In genomic region chr3:195386739-195387138, GRCh38 we compare ENCODE assay signal across 29 cellular contexts.
"Had no signal": no experiment of that assay in that cellular context is flagged by ENCODE, and none has a peak within 500 bp of the region (broad histone marks: within the 10 kb centered on the region; RNA-seq: fewer than 3 reads in every experiment).

No MANE protein-coding gene starts in this region.

- H3K36me3 ChIP-seq: breast epithelium, gastrocnemius medialis, right atrium auricular region, thyroid gland, WERI-Rb-1 had no signal

- H3K9me3 Mint-ChIP-seq: activated CD4-positive, alpha-beta memory T cell treated with anti-CD3 and anti-CD28 coated beads for 36 hours; activated CD4-positive, alpha-beta T cell treated with anti-CD3 and anti-CD28 coated beads, Interleukin-2, amount 10 ng/mL, durations not matched to agents 24 days and 14 days; activated naive CD4-positive, alpha-beta T cell treated with anti-CD3 and anti-CD28 coated beads, Interleukin-2, amount 10 ng/mL, durations not matched to agents 7 days and 5 days; central memory CD8-positive, alpha-beta T cell; naive thymus-derived CD4-positive, alpha-beta T cell; stimulated activated naive B cell treated with anti-CD40 and anti-IgM and Interleukin-4, amounts not matched to agents 10 μg/mL and 1 μg/mL and 100 μg/mL, for 72 hours; T-helper 1 cell treated with Interleukin-12 subunit alpha and Interleukin-12 subunit beta and Interleukin-4 antibody, amounts not matched to agents 30 μg/mL and 1 μg/mL, for 36 hours had no signal

- ATAC-seq: gastrocnemius medialis; left colon; naive thymus-derived CD4-positive, alpha-beta T cell; stimulated activated naive B cell treated with anti-CD40 and anti-IgM and Interleukin-4, amounts not matched to agents 10 μg/mL and 1 μg/mL and 100 μg/mL, for 72 hours had no signal

- FAIRE-seq: endometrium, keratinocyte had no signal

- H3K36me3 Mint-ChIP-seq: activated CD4-positive, alpha-beta memory T cell treated with anti-CD3 and anti-CD28 coated beads for 36 hours had no signal

- H3K27ac ChIP-seq: breast epithelium, gastrocnemius medialis, hepatocyte, parathyroid adenoma, right atrium auricular region, stomach, thyroid gland, WERI-Rb-1 had no signal

- H3K4me1 ChIP-seq: breast epithelium, parathyroid adenoma, right atrium auricular region had no signal

- H3K4me3 Mint-ChIP-seq: activated CD4-positive, alpha-beta memory T cell treated with anti-CD3 and anti-CD28 coated beads for 36 hours; activated CD4-positive, alpha-beta T cell treated with anti-CD3 and anti-CD28 coated beads, Interleukin-2, amount 10 ng/mL, durations not matched to agents 24 days and 14 days; activated naive CD4-positive, alpha-beta T cell treated with anti-CD3 and anti-CD28 coated beads, Interleukin-2, amount 10 ng/mL, durations not matched to agents 7 days and 5 days; central memory CD8-positive, alpha-beta T cell; naive thymus-derived CD4-positive, alpha-beta T cell; stimulated activated naive B cell treated with anti-CD40 and anti-IgM and Interleukin-4, amounts not matched to agents 10 μg/mL and 1 μg/mL and 100 μg/mL, for 72 hours; T-helper 1 cell treated with Interleukin-12 subunit alpha and Interleukin-12 subunit beta and Interleukin-4 antibody, amounts not matched to agents 30 μg/mL and 1 μg/mL, for 36 hours had no signal

- H3K27me3 Mint-ChIP-seq: activated CD4-positive, alpha-beta memory T cell treated with anti-CD3 and anti-CD28 coated beads for 36 hours; activated CD4-positive, alpha-beta T cell treated with anti-CD3 and anti-CD28 coated beads, Interleukin-2, amount 10 ng/mL, durations not matched to agents 24 days and 14 days; activated naive CD4-positive, alpha-beta T cell treated with anti-CD3 and anti-CD28 coated beads, Interleukin-2, amount 10 ng/mL, durations not matched to agents 7 days and 5 days; central memory CD8-positive, alpha-beta T cell; naive thymus-derived CD4-positive, alpha-beta T cell; stimulated activated naive B cell treated with anti-CD40 and anti-IgM and Interleukin-4, amounts not matched to agents 10 μg/mL and 1 μg/mL and 100 μg/mL, for 72 hours had no signal

- H3K9me3 ChIP-seq: breast epithelium, gastrocnemius medialis, right atrium auricular region, stomach, thyroid gland had no signal

- DNase-seq: activated CD4-positive, alpha-beta memory T cell treated with anti-CD3 and anti-CD28 coated beads for 36 hours; activated CD4-positive, alpha-beta T cell treated with anti-CD3 and anti-CD28 coated beads, Interleukin-2, amount 10 ng/mL, durations not matched to agents 24 days and 14 days; activated CD4-positive, CD25-positive, alpha-beta regulatory T cell treated with anti-CD3 and anti-CD28 coated beads, Interleukin-2, amount 50 U/mL, for 72 hours; activated CD8-positive, alpha-beta memory T cell treated with anti-CD3 and anti-CD28 coated beads, Interleukin-2, amount 50 U/mL, for 4 hours; activated gamma-delta T cell; activated naive CD4-positive, alpha-beta T cell treated with anti-CD3 and anti-CD28 coated beads, Interleukin-2, amount 10 ng/mL, durations not matched to agents 7 days and 5 days; activated T-cell treated with anti-CD3 and anti-CD28 coated beads, Interleukin-2, amount 50 U/mL, for 1 hour; dermis blood vessel endothelial cell; effector CD4-positive, alpha-beta T cell; gastrocnemius medialis; left colon; mammary epithelial cell; naive thymus-derived CD4-positive, alpha-beta T cell; nucleus accumbens; stimulated activated CD4-positive, alpha-beta T cell treated with anti-CD3 and anti-CD28 coated beads, Interleukin-15, amount 100 ng/mL, for 24 hours; stimulated activated CD4-positive, alpha-beta T cell treated with anti-CD3 and anti-CD28 coated beads, Interleukin-2, amount 100 ng/mL, for 24 hours; stimulated activated naive B cell treated with anti-CD40 and anti-IgM and Interleukin-4, amounts not matched to agents 10 μg/mL and 1 μg/mL and 100 μg/mL, for 72 hours; stomach; T1000; thyroid gland; WERI-Rb-1 had no signal

- H3K9ac ChIP-seq: parathyroid adenoma had no signal

- H3K4me3 ChIP-seq: breast epithelium, gastrocnemius medialis, hepatocyte, right atrium auricular region, stomach, thyroid gland had no signal

- H3K27ac Mint-ChIP-seq: activated CD4-positive, alpha-beta memory T cell treated with anti-CD3 and anti-CD28 coated beads for 36 hours; activated CD4-positive, alpha-beta T cell treated with anti-CD3 and anti-CD28 coated beads, Interleukin-2, amount 10 ng/mL, durations not matched to agents 24 days and 14 days; activated naive CD4-positive, alpha-beta T cell treated with anti-CD3 and anti-CD28 coated beads, Interleukin-2, amount 10 ng/mL, durations not matched to agents 7 days and 5 days; stimulated activated naive B cell treated with anti-CD40 and anti-IgM and Interleukin-4, amounts not matched to agents 10 μg/mL and 1 μg/mL and 100 μg/mL, for 72 hours; T-helper 1 cell treated with Interleukin-12 subunit alpha and Interleukin-12 subunit beta and Interleukin-4 antibody, amounts not matched to agents 30 μg/mL and 1 μg/mL, for 36 hours had no signal
